Comparison of ENCODE assay signal across 12 cellular contexts in genomic region chr19:45471866-45472556, GRCh38. TPM values are rescaled to one million over a fixed set of nuclear protein-coding genes. Genes with fewer than 3 reads are reported as not detected.
DNase-seq lines count a peak whose midpoint lies in the region; ATAC-seq and TF ChIP-seq lines count a peak whose summit lies in the region.
"Had no signal": no experiment of that assay in that cellular context is flagged by ENCODE, and none has a peak within 500 bp of the region (broad histone marks: within the 10 kb centered on the region; RNA-seq: fewer than 3 reads in every experiment).

No MANE protein-coding gene starts in this region.

- H3K4me3 ChIP-seq in H7 (ENCODE audit: insufficient read depth, low read depth, low read length): peak overlapping the region; percentile 37; the same call in 1 of the 2 replicates
- H3K4me3 ChIP-seq in mesendoderm (ENCODE audit: low read length): no peak overlapping the region
- no peak overlapping the region for H3K4me3 ChIP-seq in Karpas-422 (ENCODE audit: low read length)
- H3K4me3 ChIP-seq: HAP-1, PC-9 had no signal

- H3K4me1 ChIP-seq in mesendoderm (ENCODE audit: control insufficient read depth, low read depth, low read length) (peaks cover 1% of the 10 kb centered on the region), Karpas-422 (ENCODE audit: low read length) (peaks cover 34% of the 10 kb centered on the region)

- no peak overlapping the region for H3K18ac ChIP-seq in mesendoderm (ENCODE audit: low read length)

- H3K9me3 ChIP-seq in Karpas-422 (ENCODE audit: low read length): no peaks in the 10 kb centered on the region
- H3K9me3 ChIP-seq: HAP-1 had no signal

- H3K4me2 ChIP-seq in mesendoderm (ENCODE audit: low read length) (no peak overlapping the region), Karpas-422 (ENCODE audit: low read depth, low read length, poor library complexity, severe bottlenecking) (no peak overlapping the region)
- H3K4me2 ChIP-seq: PC-9 had no signal

- H3K56ac ChIP-seq in mesendoderm (ENCODE audit: low read length): peak overlapping the region; percentile 80

- H4K5ac ChIP-seq in mesendoderm (ENCODE audit: low read length): no peak overlapping the region

- peaks cover 12% of the 10 kb centered on the region; the same call in 1 of the 2 replicates for H3K27me3 ChIP-seq in H7 (ENCODE audit: control insufficient read depth, insufficient read depth, low read length)
- no peaks in the 10 kb centered on the region for H3K27me3 ChIP-seq in mesendoderm (ENCODE audit: insufficient read depth, low read length, poor library complexity)
- no peaks in the 10 kb centered on the region for H3K27me3 ChIP-seq in Karpas-422 (ENCODE audit: low read length)

- peaks cover 84% of the 10 kb centered on the region for H3K4me1 Mint-ChIP-seq in central memory CD8-positive, alpha-beta T cell

- H2AFZ ChIP-seq in Karpas-422 (ENCODE audit: low read length): no peak overlapping the region
- H2AFZ ChIP-seq: PC-9 had no signal

- peak overlapping the region; percentile 99 for H3K27ac Mint-ChIP-seq in central memory CD8-positive, alpha-beta T cell (ENCODE audit: low read depth)

- no peak overlapping the region for H2BK15ac ChIP-seq in mesendoderm (replicated peaks; ENCODE audit: low read depth)

- no peaks in the 10 kb centered on the region for H3K9me3 Mint-ChIP-seq in central memory CD8-positive, alpha-beta T cell

- WGBS in mesendoderm (ENCODE audit: extremely low coverage, insufficient coverage, low lambda C conversion rate): no CpG with 5 or more reads among the region's 8 CpGs

- no peaks in the 10 kb centered on the region for H3K79me1 ChIP-seq in mesendoderm (ENCODE audit: low read length)

- H3K27me3 Mint-ChIP-seq in central memory CD8-positive, alpha-beta T cell: no peaks in the 10 kb centered on the region

- TF ChIP-seq CTCF in AG09319 (IDR thresholded peaks at IDR 0.05; ENCODE audit: low read depth, low read length): no peak
- TF ChIP-seq CTCF in GM20000 (IDR thresholded peaks at IDR 0.05; ENCODE audit: extremely low read depth, missing control alignments): no peak

- H2BK120ac ChIP-seq in mesendoderm (ENCODE audit: low read depth, low read length): no peak overlapping the region

- H3K36me3 Mint-ChIP-seq in central memory CD8-positive, alpha-beta T cell (ENCODE audit: insufficient read depth): peaks cover 95% of the 10 kb centered on the region

- H4K20me1 ChIP-seq in Karpas-422 (ENCODE audit: insufficient read depth, low read depth, low read length): no peaks in the 10 kb centered on the region

- peak overlapping the region; percentile 95 for H3K4me3 Mint-ChIP-seq in central memory CD8-positive, alpha-beta T cell
- H3K4me3 Mint-ChIP-seq: activated CD8-positive, alpha-beta T cell treated with anti-CD3 and anti-CD28 coated beads, Interleukin-2, amount 10 ng/mL, durations not matched to agents 7 days and 5 days had no signal

- ATAC-seq in central memory CD8-positive, alpha-beta T cell (replicated peaks; ENCODE audit: extremely low read depth, poor library complexity, severe bottlenecking): no peak
- ATAC-seq: activated CD8-positive, alpha-beta T cell treated with anti-CD3 and anti-CD28 coated beads, Interleukin-2, amount 10 ng/mL, durations not matched to agents 7 days and 5 days had no signal

- no peaks in the 10 kb centered on the region for H3K36me3 ChIP-seq in H7 (replicated peaks; ENCODE audit: control insufficient read depth, insufficient read depth, low read length)
- no peaks in the 10 kb centered on the region for H3K36me3 ChIP-seq in mesendoderm (ENCODE audit: control insufficient read depth, insufficient read depth, low read length)
- no peaks in the 10 kb centered on the region for H3K36me3 ChIP-seq in Karpas-422 (ENCODE audit: insufficient read depth, low read length)
- H3K36me3 ChIP-seq: HAP-1 had no signal

- no peak overlapping the region for H4K8ac ChIP-seq in mesendoderm (ENCODE audit: low read depth, low read length)

- no peak overlapping the region for H2BK5ac ChIP-seq in mesendoderm (ENCODE audit: low read length)

- no peaks in the 10 kb centered on the region for H3K79me2 ChIP-seq in mesendoderm (ENCODE audit: control insufficient read depth, insufficient read depth, low read length)
- H3K79me2 ChIP-seq in Karpas-422 (ENCODE audit: low read length): 0 out of 2 replicates have a peak, but pooled peaks cover 7% of the 10 kb centered on the region

- H3K9me2 ChIP-seq in Karpas-422 (replicated peaks; ENCODE audit: insufficient read depth, low read length): no peaks in the 10 kb centered on the region

- H3K4ac ChIP-seq in mesendoderm (ENCODE audit: low read depth, low read length): no peak overlapping the region

- H3K23ac ChIP-seq in mesendoderm (ENCODE audit: low read length): no peak overlapping the region

- DNase-seq in AG09319 (ENCODE audit: extremely low read depth, low read depth) (peak; percentile 16), H7 (no peak), mesendoderm (no peak), Karpas-422 (no peak), NCI-H774 (lab: John Stamatoyannopoulos, UW) (no peak), GM20000 (ENCODE audit: low spot score) (no peak)
- no peak for DNase-seq in central memory CD8-positive, alpha-beta T cell (ENCODE audit: low spot score in 2 of 2)
- DNase-seq in stimulated activated CD4-positive, alpha-beta T cell treated with anti-CD3 and anti-CD28 coated beads, Interleukin-4, amount 100 ng/mL, for 24 hours: no peak
- DNase-seq: activated CD8-positive, alpha-beta T cell treated with anti-CD3 and anti-CD28 coated beads, Interleukin-2, amount 10 ng/mL, durations not matched to agents 7 days and 5 days; NCI-H345; PC-9 had no signal

- no peak overlapping the region for H3K27ac ChIP-seq in mesendoderm (ENCODE audit: low read depth, low read length)
- no peak overlapping the region for H3K27ac ChIP-seq in Karpas-422 (ENCODE audit: low read length)
- H3K27ac ChIP-seq: PC-9 had no signal

- no peak overlapping the region for H2AK5ac ChIP-seq in mesendoderm (ENCODE audit: low read length)

- H3K9ac ChIP-seq in mesendoderm (ENCODE audit: low read length) (peak overlapping the region; percentile 25), Karpas-422 (ENCODE audit: low read length) (no peak overlapping the region)

RNA-seq across cellular contexts. Expression of gene FOSB, which starts 4.2 kb away (rescaled TPM):
- total RNA-seq in H7 (2014; rRNA removed; shearing (Covaris generic)): 1.6 and 10.3 TPM in 2 replicates
- polyA plus RNA-seq in mesendoderm (2013, experiment 1 of 2): 0.29 TPM
- 0.34 TPM for polyA plus RNA-seq in mesendoderm (2013, experiment 2 of 2)
- 2.5 and 4.0 TPM in 2 replicates for total RNA-seq in Karpas-422 (2014; rRNA removed; shearing (Covaris generic); ENCODE audit: low replicate concordance)

RNA-seq across cellular contexts. Expression of gene RTN2, which starts 24.8 kb away (rescaled TPM):
- total RNA-seq in H7 (2014; rRNA removed; shearing (Covaris generic)): 16.3 and 17.5 TPM in 2 replicates
- polyA plus RNA-seq in mesendoderm (2013, experiment 1 of 2): 17.1 TPM
- 17.0 TPM for polyA plus RNA-seq in mesendoderm (2013, experiment 2 of 2)
- 3.1 and 4.6 TPM in 2 replicates for total RNA-seq in Karpas-422 (2014; rRNA removed; shearing (Covaris generic); ENCODE audit: low replicate concordance)

RNA-seq across cellular contexts. Expression of gene PPM1N, which starts 26.2 kb away (rescaled TPM):
- 4.0 and 9.2 TPM in 2 replicates for total RNA-seq in H7 (2014; rRNA removed; shearing (Covaris generic))
- polyA plus RNA-seq in mesendoderm (2013, experiment 1 of 2): 12.4 TPM
- polyA plus RNA-seq in mesendoderm (2013, experiment 2 of 2): 12.1 TPM
- total RNA-seq in Karpas-422 (2014; rRNA removed; shearing (Covaris generic); ENCODE audit: low replicate concordance): 0.71 and 8.0 TPM in 2 replicates

RNA-seq across cellular contexts. Expression of gene VASP, which starts 35.3 kb away (rescaled TPM):
- 103 and 130 TPM in 2 replicates for total RNA-seq in H7 (2014; rRNA removed; shearing (Covaris generic))
- 116 TPM for polyA plus RNA-seq in mesendoderm (2013, experiment 1 of 2)
- 114 TPM for polyA plus RNA-seq in mesendoderm (2013, experiment 2 of 2)
- total RNA-seq in Karpas-422 (2014; rRNA removed; shearing (Covaris generic); ENCODE audit: low replicate concordance): 77.9 and 97.9 TPM in 2 replicates

RNA-seq across cellular contexts. Expression of gene ERCC1, which starts 48.3 kb away (rescaled TPM):
- total RNA-seq in H7 (2014; rRNA removed; shearing (Covaris generic)): 68.5 and 76.6 TPM in 2 replicates
- polyA plus RNA-seq in mesendoderm (2013, experiment 1 of 2): 41.5 TPM
- 39.9 TPM for polyA plus RNA-seq in mesendoderm (2013, experiment 2 of 2)
- 121 and 175 TPM in 2 replicates for total RNA-seq in Karpas-422 (2014; rRNA removed; shearing (Covaris generic); ENCODE audit: low replicate concordance)
